ENCODE assay signal across 8 cellular contexts in genomic region chr1:231241751-231242150, GRCh38. TPM values are rescaled to one million over a fixed set of nuclear protein-coding genes. Genes with fewer than 3 reads are reported as not detected.
DNase-seq lines count a peak whose midpoint lies in the region; ATAC-seq and TF ChIP-seq lines count a peak whose summit lies in the region.

No MANE protein-coding gene starts in this region.

- H3K4me3 ChIP-seq in MG63 (peak overlapping the region; percentile 76), parathyroid adenoma (ENCODE audit: low read depth, low read length) (peak overlapping the region; percentile 76)

- H3K27me3 Mint-ChIP-seq in activated T-helper 1 cell treated with anti-CD3 and anti-CD28 coated beads, Interleukin-12 subunit alpha, Interleukin-12 subunit beta, Interleukin-2, Interleukin-4 antibody, amounts not matched to agents 30 ng/mL and 10 ng/mL and 1 ng/mL, durations not matched to agents 14 hours and 24 hours and 36 hours (ENCODE audit: insufficient read depth): no peaks in the 10 kb centered on the region

- H3K4me1 Mint-ChIP-seq in activated T-helper 1 cell treated with anti-CD3 and anti-CD28 coated beads, Interleukin-12 subunit alpha, Interleukin-12 subunit beta, Interleukin-2, Interleukin-4 antibody, amounts not matched to agents 30 ng/mL and 10 ng/mL and 1 ng/mL, durations not matched to agents 14 hours and 24 hours and 36 hours (ENCODE audit: low read depth): peaks cover 50% of the 10 kb centered on the region

- TF ChIP-seq CTCF in GM20000 (IDR thresholded peaks at IDR 0.05; ENCODE audit: extremely low read depth, missing control alignments) (no peak), parathyroid adenoma (IDR thresholded peaks at IDR 0.05) (no peak)

- peaks cover 4% of the 10 kb centered on the region for H3K4me1 ChIP-seq in parathyroid adenoma

- H3K27ac Mint-ChIP-seq in activated T-helper 1 cell treated with anti-CD3 and anti-CD28 coated beads, Interleukin-12 subunit alpha, Interleukin-12 subunit beta, Interleukin-2, Interleukin-4 antibody, amounts not matched to agents 30 ng/mL and 10 ng/mL and 1 ng/mL, durations not matched to agents 14 hours and 24 hours and 36 hours: peak overlapping the region; percentile 95

- peak overlapping the region; percentile 66 for H3K4me2 ChIP-seq in parathyroid adenoma (ENCODE audit: low read length)

- H3K27me3 ChIP-seq in MG63 (no peaks in the 10 kb centered on the region), parathyroid adenoma (ENCODE audit: control insufficient read depth, insufficient read depth, low read length) (no peaks in the 10 kb centered on the region)

- H3K9me3 ChIP-seq in MG63 (no peaks in the 10 kb centered on the region), parathyroid adenoma (ENCODE audit: control insufficient read depth, low read length) (no peaks in the 10 kb centered on the region)

- H3K27ac ChIP-seq in parathyroid adenoma: peak overlapping the region; percentile 43

- no peaks in the 10 kb centered on the region for H3K9me3 Mint-ChIP-seq in activated T-helper 1 cell treated with anti-CD3 and anti-CD28 coated beads, Interleukin-12 subunit alpha, Interleukin-12 subunit beta, Interleukin-2, Interleukin-4 antibody, amounts not matched to agents 30 ng/mL and 10 ng/mL and 1 ng/mL, durations not matched to agents 14 hours and 24 hours and 36 hours

- ATAC-seq in GM18873 (IDR thresholded peaks at IDR 0.05; ENCODE audit: low FRiP score, unreplicated experiment): no peak

- H3K79me2 ChIP-seq in parathyroid adenoma: peaks cover 13% of the 10 kb centered on the region

- H3K4me3 Mint-ChIP-seq in activated T-helper 1 cell treated with anti-CD3 and anti-CD28 coated beads, Interleukin-12 subunit alpha, Interleukin-12 subunit beta, Interleukin-2, Interleukin-4 antibody, amounts not matched to agents 30 ng/mL and 10 ng/mL and 1 ng/mL, durations not matched to agents 14 hours and 24 hours and 36 hours: peak overlapping the region; percentile 99

- peaks cover 44% of the 10 kb centered on the region for H3K36me3 Mint-ChIP-seq in activated T-helper 1 cell treated with anti-CD3 and anti-CD28 coated beads, Interleukin-12 subunit alpha, Interleukin-12 subunit beta, Interleukin-2, Interleukin-4 antibody, amounts not matched to agents 30 ng/mL and 10 ng/mL and 1 ng/mL, durations not matched to agents 14 hours and 24 hours and 36 hours (ENCODE audit: low read depth)

- no peak overlapping the region for H3K9ac ChIP-seq in parathyroid adenoma

- H2AFZ ChIP-seq in parathyroid adenoma: peak overlapping the region; percentile 62

- intact Hi-C loops in activated T-helper 1 cell treated with anti-CD3 and anti-CD28 coated beads, Interleukin-12 subunit alpha, Interleukin-12 subunit beta, Interleukin-2, Interleukin-4 antibody, amounts not matched to agents 30 ng/mL and 10 ng/mL and 1 ng/mL, durations not matched to agents 14 hours and 24 hours and 36 hours (cut with micrococcal nuclease): loop anchor here (1.0 to 10.0 kb wide), 11 partner anchors 30 to 1177 kb away; partner anchors contain the start of genes C1orf198, DISC1, EXOC8 and GALNT2
- intact Hi-C loops in head of caudate nucleus (cut with DNase I): no loop called here

- DNase-seq in COR-L47 (lab: John Stamatoyannopoulos, UW) (peak; percentile 8), GM20000 (ENCODE audit: low spot score) (peak; percentile 45), MG63 (peak; percentile 15), head of caudate nucleus (peak in 31 of 42 donors; percentile 11 to 63 (median 27)), NCI-H187 treated with DMSO at 0.1 percent for 48 hours (lab: John Stamatoyannopoulos, UW) (no peak)
- no peak for DNase-seq in activated T-helper 1 cell treated with anti-CD3 and anti-CD28 coated beads, Interleukin-12 subunit alpha, Interleukin-12 subunit beta, Interleukin-2, Interleukin-4 antibody, amounts not matched to agents 30 ng/mL and 10 ng/mL and 1 ng/mL, durations not matched to agents 14 hours and 24 hours and 36 hours (ENCODE audit: low spot score)

- H3K36me3 ChIP-seq in MG63: peaks cover 23% of the 10 kb centered on the region
- H3K36me3 ChIP-seq in parathyroid adenoma (ENCODE audit: control insufficient read depth, insufficient read depth, low read length): no peaks in the 10 kb centered on the region

RNA-seq across cellular contexts. Expression of gene GNPAT, which starts 0.7 kb away (rescaled TPM):
- 62.5 and 77.3 TPM in 2 replicates for total RNA-seq in MG63 (2014; rRNA removed; shearing (Covaris generic); ENCODE audit: low replicate concordance)
- 41.7 and 43.1 TPM in 2 replicates for total RNA-seq in activated T-helper 1 cell treated with anti-CD3 and anti-CD28 coated beads, Interleukin-12 subunit alpha, Interleukin-12 subunit beta, Interleukin-2, Interleukin-4 antibody, amounts not matched to agents 30 ng/mL and 10 ng/mL and 1 ng/mL, durations not matched to agents 14 hours and 24 hours and 36 hours

Comparison
In these comparisons a context has a peak if more than half of its experiments do, and no peak if none do; other contexts are left out.
1. DNase-seq: peak in COR-L47 (single experiment), GM20000 (single experiment), MG63 (single experiment) and head of caudate nucleus (31 of 42); none in activated T-helper 1 cell treated with anti-CD3 and anti-CD28 coated beads, Interleukin-12 subunit alpha, Interleukin-12 subunit beta, Interleukin-2, Interleukin-4 antibody, amounts not matched to agents 30 ng/mL and 10 ng/mL and 1 ng/mL, durations not matched to agents 14 hours and 24 hours and 36 hours (single experiment) and NCI-H187 treated with DMSO at 0.1 percent for 48 hours (single experiment).